In the genomic region with DNA sequence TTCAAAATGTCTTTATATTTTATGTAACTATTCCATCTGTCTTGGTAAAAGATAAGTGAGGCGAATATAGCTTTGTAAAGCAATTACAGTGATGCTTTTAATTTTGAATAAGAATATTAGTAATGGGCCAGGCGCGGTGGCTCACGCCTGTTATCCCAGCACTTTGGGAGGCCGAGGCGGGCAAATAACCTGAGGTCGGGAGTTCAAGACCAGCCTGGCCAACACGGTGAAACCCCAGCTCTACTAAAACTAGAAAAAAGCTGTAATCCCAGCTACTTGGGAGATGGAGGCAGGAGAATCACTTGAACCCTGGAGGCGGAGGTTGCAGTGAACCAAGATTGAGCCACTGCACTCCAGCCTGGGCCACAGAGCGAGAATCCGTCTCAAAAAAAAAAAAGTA, we compare ENCODE assay signal across 8 cellular contexts. TPM values are rescaled to one million over a fixed set of nuclear protein-coding genes. Genes with fewer than 3 reads are reported as not detected.
DNase-seq lines count a peak whose midpoint lies in the region; ATAC-seq and TF ChIP-seq lines count a peak whose summit lies in the region.
"Not testable (repeated sequence)": the region's sequence is repeated elsewhere in the genome, so short reads cannot be mapped to it uniquely, and the experiment has no call there.

No MANE protein-coding gene starts in this region.

- H3K36me3 Mint-ChIP-seq in GM23338 (ENCODE audit: low read depth); activated T-helper 17 cell treated with anti-CD3 and anti-CD28 coated beads, Interleukin-2, amount 50 U/mL, for 72 hours (ENCODE audit: low read depth); naive B cell: not testable (repeated sequence)

- H3K79me2 ChIP-seq in GM23338 (replicated peaks; ENCODE audit: insufficient read depth) (peaks cover 15% of the 10 kb centered on the region; the same call in 1 of the 2 replicates), PC-9 (ENCODE audit: low read depth) (peaks cover 17% of the 10 kb centered on the region)

- CTCF ChIA-PET in A673 (lab: Charles Lee) (interaction anchor here (0.6 to 0.7 kb wide), 2 partner anchors 16 to 105 kb away, joined by 4 to 7 read pairs; no protein-coding TSS in a partner anchor), PC-9 (lab: Charles Lee) (interaction anchor here (2.8 kb wide), 1 partner anchor 60 kb away, joined by 17 read pairs; no protein-coding TSS in a partner anchor)

- peak overlapping the region; percentile 91; the same call in 2 of the 3 replicates for H3K4me3 Mint-ChIP-seq in GM23338
- H3K4me3 Mint-ChIP-seq in activated T-helper 17 cell treated with anti-CD3 and anti-CD28 coated beads, Interleukin-2, amount 50 U/mL, for 72 hours: peak overlapping the region; percentile 93
- peak overlapping the region; percentile 93 to 99 (median 96) for H3K4me3 Mint-ChIP-seq in naive B cell

- H3K4me1 Mint-ChIP-seq in GM23338; activated T-helper 17 cell treated with anti-CD3 and anti-CD28 coated beads, Interleukin-2, amount 50 U/mL, for 72 hours: not testable (repeated sequence)
- H3K4me1 Mint-ChIP-seq in naive B cell: peaks cover 26 to 59% (median 27%) of the 10 kb centered on the region in 3 donors

- not testable (repeated sequence) for H3K27me3 Mint-ChIP-seq in GM23338 (ENCODE audit: insufficient read depth, low read depth, poor library complexity); activated T-helper 17 cell treated with anti-CD3 and anti-CD28 coated beads, Interleukin-2, amount 50 U/mL, for 72 hours; naive B cell

- BruUV-seq in A673 (replicated peaks; lab: Mats Ljungman, UMichigan); PC-9 (replicated peaks; lab: Mats Ljungman, UMichigan): not testable (repeated sequence)

- not testable (repeated sequence) for H3K9me2 ChIP-seq in GM23338 (ENCODE audit: insufficient read depth); PC-9 (ENCODE audit: insufficient read depth)

- not testable (repeated sequence) for H3K9me3 Mint-ChIP-seq in GM23338; activated T-helper 17 cell treated with anti-CD3 and anti-CD28 coated beads, Interleukin-2, amount 50 U/mL, for 72 hours; naive B cell

- TF ChIP-seq CTCF in A673 (conservative IDR thresholded peaks at IDR 0.05; ENCODE audit: low read depth, low read length); GM23338 (conservative IDR thresholded peaks at IDR 0.05; ENCODE audit: low read depth in 2 of 2); PC-9 (conservative IDR thresholded peaks at IDR 0.05); dorsolateral prefrontal cortex (IDR thresholded peaks at IDR 0.05 in 54 of 56, conservative IDR thresholded peaks at IDR 0.05 in 2 of 56; ENCODE audit: low read depth in 1 of 56, partially characterized antibody in 56 of 56); left ventricle myocardium inferior (IDR thresholded peaks at IDR 0.05; ENCODE audit: borderline replicate concordance); spleen (IDR thresholded peaks at IDR 0.05 in 8 of 11, conservative IDR thresholded peaks at IDR 0.05 in 3 of 11): not testable (repeated sequence)

- not testable (repeated sequence) for DNase-seq in A673 (ENCODE audit: low spot score); GM23338 (ENCODE audit: low spot score); PC-9; dorsolateral prefrontal cortex; left ventricle myocardium inferior; naive B cell
- peak; percentile 70 for DNase-seq in spleen

- not testable (repeated sequence) for H3K9me3 ChIP-seq in A673 (ENCODE audit: low read depth, low read length, poor library complexity, severe bottlenecking); PC-9 (ENCODE audit: insufficient read depth, low read depth); left ventricle myocardium inferior (replicated peaks); spleen

- H3K27ac Mint-ChIP-seq in GM23338; activated T-helper 17 cell treated with anti-CD3 and anti-CD28 coated beads, Interleukin-2, amount 50 U/mL, for 72 hours: not testable (repeated sequence)
- H3K27ac Mint-ChIP-seq in naive B cell: peak overlapping the region; percentile 59 to 97 (median 85)

- POLR2A ChIA-PET in A673 (lab: Charles Lee; ENCODE audit: low non-redundant PET): interaction anchor here (0.7 kb wide), 1 partner anchor 27 kb away, joined by 6 read pairs; no protein-coding TSS in a partner anchor
- POLR2A ChIA-PET in PC-9 (lab: Charles Lee; ENCODE audit: unreplicated experiment): interaction anchor here (0.7 kb wide), 1 partner anchor 23 kb away, joined by 5 read pairs; no protein-coding TSS in a partner anchor

- H3K4me3 ChIP-seq in A673 (ENCODE audit: low read depth, low read length, poor library complexity, severe bottlenecking): peak overlapping the region; percentile 59
- peak overlapping the region; percentile 56 for H3K4me3 ChIP-seq in GM23338
- peak overlapping the region; percentile 96 for H3K4me3 ChIP-seq in PC-9
- H3K4me3 ChIP-seq in dorsolateral prefrontal cortex: peak overlapping the region; percentile 61 to 98 (median 80)
- peak overlapping the region; percentile 78 for H3K4me3 ChIP-seq in left ventricle myocardium inferior
- H3K4me3 ChIP-seq in spleen: peak overlapping the region; percentile 54 to 93 (median 69)

- H3K4me1 ChIP-seq in A673 (ENCODE audit: insufficient read depth, low read length, poor library complexity, severe bottlenecking); GM23338 (ENCODE audit: insufficient read depth): not testable (repeated sequence)
- H3K4me1 ChIP-seq in PC-9 (replicated peaks; ENCODE audit: insufficient read depth) (peaks cover 13% of the 10 kb centered on the region), left ventricle myocardium inferior (peaks cover 69% of the 10 kb centered on the region), spleen (peaks cover 10 to 77% (median 49%) of the 10 kb centered on the region in 6 donors)

- not testable (repeated sequence) for TF ChIP-seq POLR2A in spleen (IDR thresholded peaks at IDR 0.05)

- WGBS in spleen, 5 donors: 76 to 88% (median 80%) methylated on average over 11 of the region's 11 CpGs

- H3K4me2 ChIP-seq in GM23338 (peak overlapping the region; percentile 84), PC-9 (peak overlapping the region; percentile 91)

- H4K20me1 ChIP-seq in GM23338 (replicated peaks; ENCODE audit: insufficient read depth); PC-9 (ENCODE audit: insufficient read depth): not testable (repeated sequence)

- H3F3A ChIP-seq in GM23338 (replicated peaks; ENCODE audit: low read depth); PC-9 (ENCODE audit: insufficient read depth, low read depth): not testable (repeated sequence)

- H3K36me3 ChIP-seq in A673 (ENCODE audit: insufficient read depth, low read length, poor library complexity, severe bottlenecking); GM23338 (ENCODE audit: insufficient read depth); PC-9 (ENCODE audit: low read depth); left ventricle myocardium inferior; spleen: not testable (repeated sequence)

- not testable (repeated sequence) for H2AFZ ChIP-seq in GM23338
- peak overlapping the region; percentile 93 for H2AFZ ChIP-seq in PC-9

- intact Hi-C loops in A673 (cut with micrococcal nuclease; ENCODE audit: unreplicated experiment); dorsolateral prefrontal cortex (cut with DNase I); left ventricle myocardium inferior (cut with micrococcal nuclease): not testable (repeated sequence)
- intact Hi-C loops in PC-9 (cut with micrococcal nuclease; ENCODE audit: unreplicated experiment): loop anchor here (2.0 kb wide), 2 partner anchors 18 to 68 kb away; a partner anchor contains a TSS
- intact Hi-C loops in spleen (cut with DNase I; ENCODE audit: low total_unique reads): loop anchor here (10.0 kb wide), 1 partner anchor 68 kb away; a partner anchor contains a TSS

- H3K27ac ChIP-seq in A673 (ENCODE audit: low read depth, low read length, poor library complexity, severe bottlenecking): peak overlapping the region; percentile 90
- not testable (repeated sequence) for H3K27ac ChIP-seq in GM23338 (ENCODE audit: low read depth)
- H3K27ac ChIP-seq in PC-9: 0 out of 2 replicates have a peak overlapping the region, but pooled peaks have one; percentile 72
- H3K27ac ChIP-seq in dorsolateral prefrontal cortex: peak overlapping the region in 20 of 59 donors; percentile 0 to 100 (median 95)
- H3K27ac ChIP-seq in left ventricle myocardium inferior (replicated peaks): peak overlapping the region; percentile 96
- H3K27ac ChIP-seq in spleen: peak overlapping the region; percentile 75 to 96 (median 92)

- not testable (repeated sequence) for H3K27me3 ChIP-seq in A673 (replicated peaks; ENCODE audit: insufficient read depth, low read depth, low read length, poor library complexity); GM23338 (ENCODE audit: insufficient read depth); PC-9 (ENCODE audit: insufficient read depth, low read depth); dorsolateral prefrontal cortex; left ventricle myocardium inferior (ENCODE audit: low read depth); spleen (replicated peaks in 1 of 7)

- ATAC-seq in GM23338; activated T-helper 17 cell treated with anti-CD3 and anti-CD28 coated beads, Interleukin-2, amount 50 U/mL, for 72 hours (replicated peaks); naive B cell (ENCODE audit: low read depth in 2 of 2): not testable (repeated sequence)

RNA-seq across cellular contexts. Expression of a gene that starts 1.3 kb away (rescaled TPM):
- total RNA-seq in A673 (2021) (52.6 and 56.3 TPM in 2 replicates), PC-9 (2021) (17.3 and 39.5 TPM in 2 replicates), dorsolateral prefrontal cortex (10 to 100 TPM; 15.3 to 39.6 (median 23.5) TPM), left ventricle myocardium inferior (25.1 TPM), spleen (10 to 100 TPM; 26.8 to 42.4 (median 30.9) TPM)
- total RNA-seq in GM23338 (2014; rRNA removed; shearing (Covaris generic)): 14.1 and 21.0 TPM in 2 replicates
- polyA plus RNA-seq in GM23338 (2016; fragmentation: Nextera tagmentation; extraction: Ambion mirVana) (6.5 and 7.9 TPM in 2 replicates), naive B cell (ENCODE audit: low read depth in 6 of 6) (100 to 1,000 TPM; 166 to 231 (median 193) TPM), spleen (10 to 100 TPM; 15.0 to 24.3 (median 18.0) TPM)
- 10 to 100 TPM; 16.2 to 29.7 TPM for total RNA-seq in activated T-helper 17 cell treated with anti-CD3 and anti-CD28 coated beads, Interleukin-2, amount 50 U/mL, for 72 hours

RNA-seq across cellular contexts. Expression of a gene that starts 23.1 kb away (rescaled TPM):
- total RNA-seq in A673 (2021) (7.7 TPM in 2 replicates), PC-9 (2021) (4.0 and 7.0 TPM in 2 replicates), dorsolateral prefrontal cortex (10 to 100 TPM in 94 of 120 experiments, 1 to 10 TPM in 26; 6.8 to 32.4 (median 12.8) TPM), left ventricle myocardium inferior (6.6 TPM), spleen (1 to 10 TPM; 3.8 to 8.8 (median 5.8) TPM)
- total RNA-seq in GM23338 (2014; rRNA removed; shearing (Covaris generic)): 4.7 and 6.3 TPM in 2 replicates
- polyA plus RNA-seq in GM23338 (2016; fragmentation: Nextera tagmentation; extraction: Ambion mirVana) (10.8 and 16.5 TPM in 2 replicates), naive B cell (ENCODE audit: low read depth in 6 of 6) (10 to 100 TPM in 5 of 6 donors, 1 to 10 TPM in 1; 6.0 to 17.7 (median 12.2) TPM), spleen (1 to 10 TPM; 3.1 to 5.0 (median 3.4) TPM)
- 10 to 100 TPM in 1 of 2 donors, 1 to 10 TPM in 1; 8.7 to 10.9 TPM for total RNA-seq in activated T-helper 17 cell treated with anti-CD3 and anti-CD28 coated beads, Interleukin-2, amount 50 U/mL, for 72 hours

RNA-seq across cellular contexts. Expression of a gene that starts 23.5 kb away (rescaled TPM):
- total RNA-seq in A673 (2021) (48.7 and 55.9 TPM in 2 replicates), PC-9 (2021) (47.4 and 53.4 TPM in 2 replicates), dorsolateral prefrontal cortex (100 to 1,000 TPM in 1 of 120 experiments, 10 to 100 TPM in 119; 49.7 to 102 (median 66.9) TPM), left ventricle myocardium inferior (18.3 TPM), spleen (100 to 1,000 TPM in 3 of 7 donors, 10 to 100 TPM in 4; 65.7 to 139 (median 91.6) TPM)
- 30.3 and 45.9 TPM in 2 replicates for total RNA-seq in GM23338 (2014; rRNA removed; shearing (Covaris generic))
- polyA plus RNA-seq in GM23338 (2016; fragmentation: Nextera tagmentation; extraction: Ambion mirVana) (31.1 and 46.2 TPM in 2 replicates), naive B cell (ENCODE audit: low read depth in 6 of 6) (10 to 100 TPM; 22.9 to 46.9 (median 38.3) TPM), spleen (10 to 100 TPM; 21.4 to 26.2 (median 23.3) TPM)
- 100 to 1,000 TPM in 1 of 2 donors, 10 to 100 TPM in 1; 61.6 to 111 TPM for total RNA-seq in activated T-helper 17 cell treated with anti-CD3 and anti-CD28 coated beads, Interleukin-2, amount 50 U/mL, for 72 hours
